Comparison of ENCODE assay signal across 24 cellular contexts in the genomic region with DNA sequence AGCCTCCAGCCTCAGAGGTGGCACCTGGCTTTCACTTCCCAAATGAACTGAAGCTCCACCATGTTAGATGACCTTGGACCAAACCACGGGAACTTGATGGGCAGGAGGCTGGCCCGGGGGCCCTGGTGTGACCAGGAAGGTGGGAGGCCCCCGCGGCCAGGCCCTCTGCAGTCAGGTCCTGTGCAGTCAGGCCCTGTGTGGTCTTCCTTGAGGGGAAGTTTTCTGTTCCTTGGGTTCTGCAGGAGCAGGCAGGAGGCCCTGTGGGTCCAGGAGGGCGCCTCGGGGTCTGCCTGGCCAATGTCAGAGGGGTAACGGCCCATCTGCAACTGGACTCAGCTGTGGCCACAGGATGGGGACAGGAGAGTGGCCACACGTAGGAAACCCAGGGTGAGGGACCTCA. TPM values are rescaled to one million over a fixed set of nuclear protein-coding genes. Genes with fewer than 3 reads are reported as not detected.
A peak's percentile ranks its signal among the peaks of the same experiment; 100 is the strongest.
DNase-seq lines count a peak whose midpoint lies in the region; ATAC-seq and TF ChIP-seq lines count a peak whose summit lies in the region.
"Had no signal": no experiment of that assay in that cellular context is flagged by ENCODE, and none has a peak within 500 bp of the region (broad histone marks: within the 10 kb centered on the region; RNA-seq: fewer than 3 reads in every experiment).

No MANE protein-coding gene starts in this region.

- H3K4ac ChIP-seq in neuronal stem cell (ENCODE audit: low read length) = no peak overlapping the region

- TF ChIP-seq POLR2A in heart left ventricle (IDR thresholded peaks at IDR 0.05) (no peak), tibial nerve (IDR thresholded peaks at IDR 0.05) (no peak)

- peaks cover 72% of the 10 kb centered on the region for H3K4me1 ChIP-seq in left ventricle myocardium inferior
- H3K4me1 ChIP-seq in heart left ventricle = peaks cover 0 to 61% (median 20%) of the 10 kb centered on the region in 12 donors
- peaks cover 0 to 31% of the 10 kb centered on the region in 2 donors for H3K4me1 ChIP-seq in neuronal stem cell (ENCODE audit: control insufficient read depth in 2 of 2, insufficient read depth in 1 of 2, low read depth in 1 of 2, low read length in 2 of 2)
- peaks cover 0 to 74% (median 8%) of the 10 kb centered on the region in 4 donors for H3K4me1 ChIP-seq in tibial nerve
- H3K4me1 ChIP-seq: A549, BE2C, BLaER1 had no signal

- no peaks in the 10 kb centered on the region for H3K36me3 ChIP-seq in left ventricle myocardium inferior
- no peaks in the 10 kb centered on the region for H3K36me3 ChIP-seq in heart left ventricle
- H3K36me3 ChIP-seq in neuronal stem cell (replicated peaks in 1 of 2; ENCODE audit: control insufficient read depth in 2 of 2, insufficient read depth in 2 of 2, low read length in 2 of 2) = no peaks in the 10 kb centered on the region
- no peaks in the 10 kb centered on the region for H3K36me3 ChIP-seq in tibial nerve
- H3K36me3 ChIP-seq: BE2C, BLaER1 had no signal

- no peak overlapping the region for H2BK5ac ChIP-seq in neuronal stem cell (ENCODE audit: low read length)

- H3K79me1 ChIP-seq in neuronal stem cell (ENCODE audit: low read depth, low read length) = peaks cover 8% of the 10 kb centered on the region

- no peak overlapping the region for H3K23ac ChIP-seq in neuronal stem cell (ENCODE audit: low read depth, low read length, poor library complexity)

- no peak overlapping the region for H4K8ac ChIP-seq in neuronal stem cell (ENCODE audit: low read depth, low read length)

- no peak overlapping the region for H2AFZ ChIP-seq in neuronal stem cell (ENCODE audit: low read length)

- 81 to 89% (median 85%) methylated on average over 8 of the region's 8 CpGs for WGBS in heart left ventricle, 4 donors
- WGBS in neuronal stem cell (ENCODE audit: extremely low coverage in 2 of 2, insufficient read length in 2 of 2, insufficient replicate concordance in 1 of 2), 2 donors = no CpG with 5 or more reads among the region's 8 CpGs
- 78 to 85% methylated on average over 6 to 8 of the region's 8 CpGs for WGBS in tibial nerve, 2 donors

- no peak overlapping the region for H3K14ac ChIP-seq in neuronal stem cell (ENCODE audit: low read length)

- H3K9me3 ChIP-seq in left ventricle myocardium inferior (replicated peaks) = no peaks in the 10 kb centered on the region
- H3K9me3 ChIP-seq in heart left ventricle = no peaks in the 10 kb centered on the region
- peaks cover 0 to 1% of the 10 kb centered on the region in 2 donors for H3K9me3 ChIP-seq in neuronal stem cell (replicated peaks in 1 of 2; ENCODE audit: control insufficient read depth in 2 of 2, insufficient read depth in 1 of 2, low read depth in 1 of 2, low read length in 2 of 2)
- no peaks in the 10 kb centered on the region for H3K9me3 ChIP-seq in tibial nerve
- H3K9me3 ChIP-seq: A549, BE2C, BLaER1 had no signal

- intact Hi-C loops in left ventricle myocardium inferior (cut with micrococcal nuclease) = no loop called here
- intact Hi-C loops in heart left ventricle (cut with DNase I) = no loop called here

- no peak overlapping the region for H2BK12ac ChIP-seq in neuronal stem cell (ENCODE audit: low read length)

- DNase-seq in left ventricle myocardium inferior (no peak), heart left ventricle (no peak), neuronal stem cell (ENCODE audit: low spot score) (no peak), tibial nerve (ENCODE audit: low spot score in 2 of 2) (no peak), AG08396 (ENCODE audit: low spot score) (no peak)
- DNase-seq: BE2C; C1 segment of cervical spinal cord; CD4-positive, alpha-beta memory T cell; CD4-positive, CD25-positive, alpha-beta regulatory T cell; CD8-positive, alpha-beta memory T cell; COR-L47; DMS 273 treated with DMSO at 0.1 percent for 48 hours; DMS153; DMS53; DMS79; DND-41; EL; GDM1 had no signal

- H3K27me3 ChIP-seq in left ventricle myocardium inferior (ENCODE audit: low read depth) = peaks cover 14% of the 10 kb centered on the region
- H3K27me3 ChIP-seq in heart left ventricle = peaks cover 0 to 6% (median 0%) of the 10 kb centered on the region in 9 donors
- peaks cover 0 to 86% (median 0%) of the 10 kb centered on the region in 3 experiments for H3K27me3 ChIP-seq in neuronal stem cell (ENCODE audit: control insufficient read depth in 3 of 3, insufficient read depth in 3 of 3, low read depth in 1 of 3, low read length in 3 of 3)
- H3K27me3 ChIP-seq in tibial nerve = peaks cover 0 to 3% of the 10 kb centered on the region in 2 donors

- no peak overlapping the region for H3K4me2 ChIP-seq in neuronal stem cell (ENCODE audit: insufficient read depth, low read length, poor library complexity, severe bottlenecking)
- H3K4me2 ChIP-seq: A549, BLaER1 had no signal

- H3K9ac ChIP-seq in neuronal stem cell (ENCODE audit: low read depth, low read length, poor library complexity) = no peak overlapping the region
- H3K9ac ChIP-seq: BLaER1 had no signal

- H2AK5ac ChIP-seq in neuronal stem cell (ENCODE audit: low read depth, low read length) = peak overlapping the region; percentile 67

- TF ChIP-seq CTCF in left ventricle myocardium inferior (IDR thresholded peaks at IDR 0.05; ENCODE audit: borderline replicate concordance) (no peak), heart left ventricle (IDR thresholded peaks at IDR 0.05) (no peak), tibial nerve (IDR thresholded peaks at IDR 0.05) (no peak)

- ATAC-seq in heart left ventricle (no peak), GM18517 (IDR thresholded peaks at IDR 0.05; ENCODE audit: unreplicated experiment) (no peak)
- ATAC-seq: A549, GM12878 had no signal

- no peak overlapping the region for H4K91ac ChIP-seq in neuronal stem cell (ENCODE audit: low read depth, low read length, poor library complexity)

- TF ChIP-seq EP300 in tibial nerve (IDR thresholded peaks at IDR 0.05) = no peak

- H2BK120ac ChIP-seq in neuronal stem cell (ENCODE audit: low read depth, low read length) = no peak overlapping the region

- peak overlapping the region; percentile 1 for H2BK15ac ChIP-seq in neuronal stem cell (ENCODE audit: low read length)

- H3K4me3 ChIP-seq in left ventricle myocardium inferior (no peak overlapping the region), heart left ventricle (no peak overlapping the region), neuronal stem cell (ENCODE audit: low read length in 2 of 2) (no peak overlapping the region), tibial nerve (no peak overlapping the region)
- H3K4me3 ChIP-seq: A549, BLaER1, GM12878 had no signal

- peak overlapping the region; percentile 69 for H3K27ac ChIP-seq in left ventricle myocardium inferior (replicated peaks)
- H3K27ac ChIP-seq in heart left ventricle = peak overlapping the region in 5 of 12 donors; percentile 43 to 77 (median 71)
- H3K27ac ChIP-seq in neuronal stem cell (replicated peaks; ENCODE audit: low read length) = no peak overlapping the region
- H3K27ac ChIP-seq in tibial nerve = peak overlapping the region in 3 of 4 donors; percentile 97
- H3K27ac ChIP-seq: 22Rv1, A549, BLaER1 had no signal

- peak overlapping the region; percentile 89 for H3K18ac ChIP-seq in neuronal stem cell (ENCODE audit: low read length)

RNA-seq across cellular contexts. Expression of gene PRDM16, which starts 13.0 kb away (rescaled TPM):
- 16.6 TPM for total RNA-seq in left ventricle myocardium inferior
- total RNA-seq in heart left ventricle = 10 to 100 TPM in 7 of 9 donors, 1 to 10 TPM in 2; 6.0 to 22.7 (median 14.4) TPM
- polyA plus RNA-seq in heart left ventricle = 10 to 100 TPM; 11.3 to 13.1 TPM
- 7.9 TPM for polyA plus RNA-seq in neuronal stem cell (2013, experiment 1 of 2)
- polyA plus RNA-seq in neuronal stem cell (2013, experiment 2 of 2) = 7.6 TPM
- 10 to 100 TPM in 3 of 4 donors, 1 to 10 TPM in 1; 5.9 to 41.7 (median 11.2) TPM for total RNA-seq in tibial nerve
- total RNA-seq: CD4-positive, alpha-beta memory T cell; CD8-positive, alpha-beta memory T cell had no signal
- polyA plus RNA-seq: CD14-positive monocyte; CD4-positive, alpha-beta memory T cell; CD4-positive, CD25-positive, alpha-beta regulatory T cell; CD8-positive, alpha-beta memory T cell; GM12878 had no signal
